Comparison of ENCODE assay signal across 8 cellular contexts in genomic region chr10:103333934-103334520, GRCh38. TPM values are rescaled to one million over a fixed set of nuclear protein-coding genes. Genes with fewer than 3 reads are reported as not detected.
A peak's percentile ranks its signal among the peaks of the same experiment; 100 is the strongest.
DNase-seq lines count a peak whose midpoint lies in the region; ATAC-seq, FAIRE-seq and TF ChIP-seq lines count a peak whose summit lies in the region.

No MANE protein-coding gene starts in this region.

- no peak for DNase-seq in right atrium auricular region (ENCODE audit: low spot score)
- DNase-seq in right cardiac atrium: no peak
- DNase-seq in OCI-M1 (lab: John Stamatoyannopoulos, UW): peak; percentile 65
- no peak for DNase-seq in frontal cortex (ENCODE audit: low spot score in 2 of 2)
- DNase-seq in upper lobe of left lung: no peak
- DNase-seq in C1 segment of cervical spinal cord (lab: John Stamatoyannopoulos, UW): no peak

- FAIRE-seq in frontal cortex (lab: Jason Lieb, UNC): peak; percentile 74

- peak; percentile 16 to 66 for TF ChIP-seq CTCF in right atrium auricular region (IDR thresholded peaks at IDR 0.05)
- TF ChIP-seq CTCF in upper lobe of left lung (IDR thresholded peaks at IDR 0.05): peak in 5 of 6 experiments; percentile 21 to 42 (median 32)

- TF ChIP-seq POLR2A in upper lobe of left lung (IDR thresholded peaks at IDR 0.05): no peak

- H3K4me3 ChIP-seq in right atrium auricular region (no peak overlapping the region), right cardiac atrium (ENCODE audit: low read length) (no peak overlapping the region), upper lobe of left lung (no peak overlapping the region)

- intact Hi-C loops in right cardiac atrium (cut with DNase I): no loop called here

- H3K36me3 ChIP-seq in right atrium auricular region (peaks cover 39% of the 10 kb centered on the region), upper lobe of left lung (peaks cover 0 to 66% (median 18%) of the 10 kb centered on the region in 4 donors)

- ATAC-seq in right cardiac atrium (no peak), upper lobe of left lung (ENCODE audit: low FRiP score in 2 of 2) (no peak), HG02642 (IDR thresholded peaks at IDR 0.05; ENCODE audit: poor library complexity, unreplicated experiment) (no peak), HG03135 (IDR thresholded peaks at IDR 0.05; ENCODE audit: unreplicated experiment) (no peak)

- H3K9me3 ChIP-seq in right atrium auricular region (no peaks in the 10 kb centered on the region), right cardiac atrium (ENCODE audit: control insufficient read depth, low read length) (no peaks in the 10 kb centered on the region), upper lobe of left lung (no peaks in the 10 kb centered on the region)

- H3K4me1 ChIP-seq in right atrium auricular region: no peaks in the 10 kb centered on the region
- H3K4me1 ChIP-seq in right cardiac atrium (ENCODE audit: control insufficient read depth, insufficient read depth, low read length): no peaks in the 10 kb centered on the region
- no peaks in the 10 kb centered on the region for H3K4me1 ChIP-seq in upper lobe of left lung

- H3K27ac ChIP-seq in right atrium auricular region (no peak overlapping the region), right cardiac atrium (ENCODE audit: low read length) (no peak overlapping the region), upper lobe of left lung (no peak overlapping the region)

- TF ChIP-seq EP300 in upper lobe of left lung (IDR thresholded peaks at IDR 0.05): no peak

- WGBS in right cardiac atrium: 90% methylated on average over 2 of the region's 2 CpGs
- WGBS in upper lobe of left lung, 2 donors: 94 to 96% methylated on average over 2 of the region's 2 CpGs

- H3K27me3 ChIP-seq in right atrium auricular region: no peaks in the 10 kb centered on the region
- H3K27me3 ChIP-seq in right cardiac atrium (ENCODE audit: control insufficient read depth, insufficient read depth): no peaks in the 10 kb centered on the region
- no peaks in the 10 kb centered on the region for H3K27me3 ChIP-seq in upper lobe of left lung

RNA-seq across cellular contexts. Expression of gene PCGF6, which starts 16.9 kb away (rescaled TPM):
- total RNA-seq in right atrium auricular region (10 to 100 TPM in 1 of 2 donors, 1 to 10 TPM in 1; 4.5 to 10.4 TPM), right cardiac atrium (1 to 10 TPM; 6.6 to 8.6 (median 7.0) TPM), frontal cortex (11.0 TPM), upper lobe of left lung (10 to 100 TPM in 1 of 6 donors, 1 to 10 TPM in 5; 6.0 to 10.9 (median 6.7) TPM)
- 5.5 TPM for polyA plus RNA-seq in right cardiac atrium

RNA-seq across cellular contexts. Expression of gene TAF5, which starts 33.7 kb away (rescaled TPM):
- total RNA-seq in right atrium auricular region (1 to 10 TPM; 2.0 to 2.2 TPM), right cardiac atrium (1 to 10 TPM; 1.6 to 2.9 (median 2.0) TPM), frontal cortex (14.3 TPM), upper lobe of left lung (1 to 10 TPM; 1.1 to 7.6 (median 4.4) TPM)
- polyA plus RNA-seq in right cardiac atrium: 1.5 TPM

RNA-seq across cellular contexts. Expression of gene INA, which starts 57.1 kb away (rescaled TPM):
- total RNA-seq in right atrium auricular region: not detected
- not detected for total RNA-seq in right cardiac atrium
- 0.16 TPM for polyA plus RNA-seq in right cardiac atrium
- total RNA-seq in frontal cortex: 138 TPM
- under 1 TPM in 2 of 6 donors, not detected in 4; 0.13 to 0.39 TPM for total RNA-seq in upper lobe of left lung

Comparison
In these comparisons a context has a peak if more than half of its experiments do, and no peak if none do; other contexts are left out.
1. RNA of gene INA, which starts 57.1 kb away (total RNA-seq): 138 TPM in frontal cortex (single experiment); not detected in right atrium auricular region, 0.13 to 0.39 TPM in upper lobe of left lung and not detected in right cardiac atrium; every median in the first group is over 10 times any median in the second.